Comparison of ENCODE assay signal across 1 cellular context in the genomic region with DNA sequence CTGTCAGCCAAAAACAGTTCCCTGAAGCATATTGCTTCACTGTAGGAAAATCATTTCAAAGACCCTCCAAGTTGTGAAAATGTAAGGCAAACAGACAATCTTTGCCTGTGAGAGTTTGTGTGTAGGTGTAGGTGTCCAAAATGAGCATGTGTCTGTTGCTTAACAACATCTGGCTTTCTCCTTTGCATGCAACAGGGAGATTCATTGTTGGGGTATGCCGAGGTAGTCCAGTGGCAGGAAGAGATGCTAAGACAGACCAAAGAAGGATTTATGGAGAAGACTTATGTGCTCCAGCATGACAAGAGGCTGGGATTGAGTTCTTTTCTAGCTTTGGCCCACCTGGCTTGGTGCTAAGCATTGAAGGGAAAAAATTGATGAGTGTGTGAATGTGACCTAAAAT.
TF ChIP-seq lines count a peak whose summit lies in the region.

No MANE protein-coding gene starts in this region.

TF ChIP-seq in H1, 55 proteins besides CTCF, POLR2A, EP300 and RAD21:
- TF ChIP-seq KDM4A (IDR thresholded peaks at IDR 0.05; ENCODE audit: low read depth, low read length, severe bottlenecking): no peak
- TF ChIP-seq KDM1A (IDR thresholded peaks at IDR 0.05; ENCODE audit: borderline replicate concordance, low read length): no peak
- no peak for TF ChIP-seq SP2 (IDR thresholded peaks at IDR 0.05; ENCODE audit: low read length)
- TF ChIP-seq, protein P1, sequence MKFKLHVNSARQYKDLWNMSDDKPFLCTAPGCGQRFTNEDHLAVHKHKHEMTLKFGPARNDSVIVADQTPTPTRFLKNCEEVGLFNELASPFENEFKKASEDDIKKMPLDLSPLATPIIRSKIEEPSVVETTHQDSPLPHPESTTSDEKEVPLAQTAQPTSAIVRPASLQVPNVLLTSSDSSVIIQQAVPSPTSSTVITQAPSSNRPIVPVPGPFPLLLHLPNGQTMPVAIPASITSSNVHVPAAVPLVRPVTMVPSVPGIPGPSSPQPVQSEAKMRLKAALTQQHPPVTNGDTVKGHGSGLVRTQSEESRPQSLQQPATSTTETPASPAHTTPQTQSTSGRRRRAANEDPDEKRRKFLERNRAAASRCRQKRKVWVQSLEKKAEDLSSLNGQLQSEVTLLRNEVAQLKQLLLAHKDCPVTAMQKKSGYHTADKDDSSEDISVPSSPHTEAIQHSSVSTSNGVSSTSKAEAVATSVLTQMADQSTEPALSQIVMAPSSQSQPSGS (IDR thresholded peaks at IDR 0.05; ENCODE audit: low read length): no peak
- no peak for TF ChIP-seq JUND (IDR thresholded peaks at IDR 0.05; ENCODE audit: low read length)
- no peak for TF ChIP-seq CTBP2 (IDR thresholded peaks at IDR 0.05; ENCODE audit: borderline replicate concordance, insufficient read depth, insufficient read length, low read length)
- no peak for TF ChIP-seq RNF2 (IDR thresholded peaks at IDR 0.05; ENCODE audit: borderline replicate concordance, low read depth, low read length, missing control alignments, poor library complexity, severe bottlenecking)
- TF ChIP-seq KDM5A (IDR thresholded peaks at IDR 0.05; ENCODE audit: low read length): no peak
- no peak for TF ChIP-seq SIRT6 (IDR thresholded peaks at IDR 0.05; ENCODE audit: low read length)
- no peak for TF ChIP-seq GABPA (IDR thresholded peaks at IDR 0.05; ENCODE audit: borderline replicate concordance, insufficient read depth, low read length)
- TF ChIP-seq NANOG (IDR thresholded peaks at IDR 0.05; ENCODE audit: insufficient read depth, low read depth, low read length, poor library complexity, severe bottlenecking): no peak
- no peak for TF ChIP-seq TAF1 (IDR thresholded peaks at IDR 0.05; ENCODE audit: low read depth, low read length)
- no peak for TF ChIP-seq ASH2L (IDR thresholded peaks at IDR 0.05; ENCODE audit: low read length)
